In the genomic region with DNA sequence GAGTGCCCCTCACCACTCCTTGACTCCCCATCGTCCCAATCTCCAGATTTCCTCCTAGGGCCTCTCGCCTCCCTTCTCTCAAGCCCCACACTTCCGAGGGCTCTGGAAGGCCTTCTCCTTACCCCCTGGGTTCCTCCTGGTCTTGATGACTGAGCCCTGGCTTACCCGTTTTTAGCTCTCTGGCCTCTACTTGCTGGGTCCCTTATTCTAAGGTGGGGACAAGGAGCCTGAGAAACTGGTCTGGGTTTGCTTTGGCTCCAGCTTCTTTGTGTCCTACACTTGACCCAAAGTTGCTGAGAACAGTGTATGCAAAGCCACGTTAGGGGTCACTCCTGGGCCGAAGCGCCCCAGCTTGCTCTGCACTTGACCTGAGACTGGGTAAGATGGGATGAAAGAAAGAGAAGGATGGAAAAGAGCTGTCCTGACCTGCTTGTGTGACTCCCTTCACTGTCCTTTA, we compare ENCODE assay signal across 8 cellular contexts. TPM values are rescaled to one million over a fixed set of nuclear protein-coding genes. Genes with fewer than 3 reads are reported as not detected.
DNase-seq lines count a peak whose midpoint lies in the region; ATAC-seq and TF ChIP-seq lines count a peak whose summit lies in the region.

No MANE protein-coding gene starts in this region.

- H3K4me3 ChIP-seq in ACC112 (ENCODE audit: low read depth, low read length), result peak overlapping the region; percentile 98
- peak overlapping the region; percentile 79 to 86 for H3K4me3 ChIP-seq in right atrium auricular region
- peak overlapping the region; percentile 92 for H3K4me3 ChIP-seq in skeletal muscle cell (ENCODE audit: low read depth, low read length)

- H3K27me3 Mint-ChIP-seq in activated naive CD8-positive, alpha-beta T cell treated with anti-CD3 and anti-CD28 coated beads, Interleukin-2, amount 10 ng/mL, durations not matched to agents 7 days and 5 days, result no peaks in the 10 kb centered on the region

- H2AFZ ChIP-seq in ACC112 (ENCODE audit: low read length, unreplicated experiment), result peak overlapping the region; percentile 99

- DNase-seq in HuH-7 (ENCODE audit: low spot score), result peak; percentile 37
- peak; percentile 45 for DNase-seq in activated naive CD8-positive, alpha-beta T cell treated with anti-CD3 and anti-CD28 coated beads, Interleukin-2, amount 10 ng/mL, durations not matched to agents 7 days and 5 days
- DNase-seq in right atrium auricular region (ENCODE audit: low spot score), result peak; percentile 58
- no peak for DNase-seq in skeletal muscle cell (ENCODE audit: low read depth)
- DNase-seq in NCI-H187 (lab: John Stamatoyannopoulos, UW), result no peak
- DNase-seq in NCI-H2227 (lab: John Stamatoyannopoulos, UW; ENCODE audit: unreplicated experiment), result no peak

- no peaks in the 10 kb centered on the region for H3K9me3 Mint-ChIP-seq in activated naive CD8-positive, alpha-beta T cell treated with anti-CD3 and anti-CD28 coated beads, Interleukin-2, amount 10 ng/mL, durations not matched to agents 7 days and 5 days

- peak; percentile 17 for ATAC-seq in GM18511 (IDR thresholded peaks at IDR 0.05; ENCODE audit: unreplicated experiment)
- ATAC-seq in activated naive CD8-positive, alpha-beta T cell treated with anti-CD3 and anti-CD28 coated beads, Interleukin-2, amount 10 ng/mL, durations not matched to agents 7 days and 5 days (ENCODE audit: low read depth), result no peak

- peaks cover 29% of the 10 kb centered on the region for H3K4me1 ChIP-seq in ACC112 (ENCODE audit: control insufficient read depth, insufficient read depth, low read length, unreplicated experiment)
- peaks cover 0 to 16% of the 10 kb centered on the region in 2 donors for H3K4me1 ChIP-seq in right atrium auricular region

- peak overlapping the region; percentile 89 for H3K27ac Mint-ChIP-seq in activated naive CD8-positive, alpha-beta T cell treated with anti-CD3 and anti-CD28 coated beads, Interleukin-2, amount 10 ng/mL, durations not matched to agents 7 days and 5 days

- H3K27me3 ChIP-seq in ACC112 (ENCODE audit: insufficient read depth, low read length) (no peaks in the 10 kb centered on the region), right atrium auricular region (no peaks in the 10 kb centered on the region)

- H3K4me1 Mint-ChIP-seq in activated naive CD8-positive, alpha-beta T cell treated with anti-CD3 and anti-CD28 coated beads, Interleukin-2, amount 10 ng/mL, durations not matched to agents 7 days and 5 days, result peaks cover 24% of the 10 kb centered on the region

- peaks cover 43% of the 10 kb centered on the region for H3K79me2 ChIP-seq in ACC112 (ENCODE audit: control insufficient read depth, insufficient read depth, low read length, unreplicated experiment)

- H3K27ac ChIP-seq in ACC112 (ENCODE audit: low read depth, low read length) (peak overlapping the region; percentile 47; the same call in 1 of the 2 replicates), right atrium auricular region (peak overlapping the region; percentile 85 to 87)

- POLR2A ChIA-PET in activated naive CD8-positive, alpha-beta T cell treated with anti-CD3 and anti-CD28 coated beads, Interleukin-2, amount 10 ng/mL, durations not matched to agents 7 days and 5 days (lab: Charles Lee), result interaction anchor here (0.8 to 1.5 kb wide), 3 partner anchors 12 to 18 kb away, joined by 3 to 5 read pairs (median 4); a partner anchor contains a TSS

- H3K36me3 Mint-ChIP-seq in activated naive CD8-positive, alpha-beta T cell treated with anti-CD3 and anti-CD28 coated beads, Interleukin-2, amount 10 ng/mL, durations not matched to agents 7 days and 5 days, result peaks cover 14% of the 10 kb centered on the region

- H3K9me3 ChIP-seq in right atrium auricular region, result no peaks in the 10 kb centered on the region

- H3K36me3 ChIP-seq in ACC112 (ENCODE audit: insufficient read depth, low read length) (peaks cover 4% of the 10 kb centered on the region; the same call in 1 of the 2 replicates), right atrium auricular region (no peaks in the 10 kb centered on the region)

- no peak for TF ChIP-seq CTCF in right atrium auricular region (IDR thresholded peaks at IDR 0.05)

- peak overlapping the region; percentile 96 for H3K4me3 Mint-ChIP-seq in activated naive CD8-positive, alpha-beta T cell treated with anti-CD3 and anti-CD28 coated beads, Interleukin-2, amount 10 ng/mL, durations not matched to agents 7 days and 5 days

RNA-seq across cellular contexts. Expression of a gene that starts 0.8 kb away (rescaled TPM):
- 10 to 100 TPM; 21.7 to 30.7 TPM for total RNA-seq in activated naive CD8-positive, alpha-beta T cell treated with anti-CD3 and anti-CD28 coated beads, Interleukin-2, amount 10 ng/mL, durations not matched to agents 7 days and 5 days
- total RNA-seq in right atrium auricular region, result 1 to 10 TPM; 8.5 TPM

RNA-seq across cellular contexts. Expression of a gene that starts 16.7 kb away (rescaled TPM):
- 10 to 100 TPM; 52.8 to 54.1 TPM for total RNA-seq in activated naive CD8-positive, alpha-beta T cell treated with anti-CD3 and anti-CD28 coated beads, Interleukin-2, amount 10 ng/mL, durations not matched to agents 7 days and 5 days
- total RNA-seq in right atrium auricular region, result 10 to 100 TPM; 18.9 to 27.4 TPM

Comparison
In these comparisons a context has a peak if more than half of its experiments do, and no peak if none do; other contexts are left out.
1. DNase-seq: peak in HuH-7 (single experiment), activated naive CD8-positive, alpha-beta T cell treated with anti-CD3 and anti-CD28 coated beads, Interleukin-2, amount 10 ng/mL, durations not matched to agents 7 days and 5 days (single experiment) and right atrium auricular region (single experiment); none in skeletal muscle cell (single experiment), NCI-H187 (0 of 2) and NCI-H2227 (single experiment).
2. Peak in every context shown above with its lines, with median percentiles within 50 percentile points of each other: H3K4me3 ChIP-seq.